1 cellular context compared by ENCODE assay signal in the genomic region with DNA sequence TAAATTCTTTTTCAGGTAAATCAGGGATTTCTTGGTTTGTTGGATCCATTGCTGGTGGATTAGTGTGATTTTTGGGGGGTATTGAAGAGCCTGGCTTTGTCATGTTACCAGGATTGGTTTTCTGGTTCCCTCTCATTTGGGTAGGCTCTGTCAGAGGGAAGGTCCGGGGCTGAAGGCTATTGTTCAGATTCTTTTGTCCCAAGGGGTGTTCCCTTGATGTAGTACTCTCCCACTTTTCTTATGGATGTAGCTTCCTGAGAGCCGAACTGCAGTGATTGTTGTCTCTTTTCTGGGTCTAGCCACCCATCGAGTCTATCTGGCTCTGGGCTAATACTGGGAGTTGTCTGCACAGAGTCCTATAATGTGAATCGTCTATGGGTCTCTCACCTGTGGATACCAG.
TF ChIP-seq lines count a peak whose summit lies in the region.

No MANE protein-coding gene starts in this region.

TF ChIP-seq in GM23338, 12 proteins besides CTCF, POLR2A, EP300 and RAD21 (continued from another document):
- TF ChIP-seq ZNF462 (CRISPR knock-in tag; IDR thresholded peaks at IDR 0.05) = no peak
